Comparison of ENCODE assay signal across 1 cellular context in the genomic region with DNA sequence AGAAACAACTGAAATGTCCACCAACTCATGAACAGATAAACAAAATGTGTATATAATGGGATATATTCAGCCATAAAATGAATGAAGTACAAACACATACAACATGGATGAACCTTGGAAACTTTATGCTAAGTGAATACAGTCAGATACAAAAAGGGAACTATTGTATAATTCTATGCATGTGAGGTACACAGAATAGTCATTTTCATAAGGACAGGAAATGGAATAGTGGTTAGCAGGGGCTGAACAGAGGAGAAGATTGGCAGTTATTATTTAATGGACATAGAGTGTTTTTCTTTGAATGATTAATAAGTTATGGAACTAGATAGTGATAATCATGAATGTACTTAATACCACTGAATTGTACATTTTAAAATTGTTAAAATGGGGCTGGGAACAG.
TF ChIP-seq lines count a peak whose summit lies in the region.

No MANE protein-coding gene starts in this region.

TF ChIP-seq in H1, 55 proteins besides CTCF, POLR2A, EP300 and RAD21:
- no peak for TF ChIP-seq SIX5 (IDR thresholded peaks at IDR 0.05; ENCODE audit: low read depth, low read length)
- no peak for TF ChIP-seq BACH1 (IDR thresholded peaks at IDR 0.05; ENCODE audit: low read length)
TF ChIP-seq in H1: peak in this region for 0.
